ENCODE assay signal across 12 cellular contexts in genomic region chr6:37323568-37323967, GRCh38. TPM values are rescaled to one million over a fixed set of nuclear protein-coding genes. Genes with fewer than 3 reads are reported as not detected.
A peak's percentile ranks its signal among the peaks of the same experiment; 100 is the strongest.
DNase-seq lines count a peak whose midpoint lies in the region; ATAC-seq, FAIRE-seq and TF ChIP-seq lines count a peak whose summit lies in the region.
"Had no signal": no experiment of that assay in that cellular context is flagged by ENCODE, and none has a peak within 500 bp of the region (broad histone marks: within the 10 kb centered on the region; RNA-seq: fewer than 3 reads in every experiment).

No MANE protein-coding gene starts in this region.

- TSS peak; percentile 29 for BruUV-seq in GM12878 (replicated peaks; lab: Mats Ljungman, UMichigan)

- no peak overlapping the region for H3K4me3 Mint-ChIP-seq in naive thymus-derived CD4-positive, alpha-beta T cell
- H3K4me3 Mint-ChIP-seq: activated naive CD8-positive, alpha-beta T cell treated with anti-CD3 and anti-CD28 coated beads, Interleukin-2, amount 10 ng/mL, durations not matched to agents 7 days and 5 days; stimulated activated naive CD8-positive, alpha-beta T cell treated with anti-CD3 and anti-CD28 coated beads, Interleukin-15, amount 100 ng/mL, for 72 hours had no signal

- ATAC-seq in GM12878: no peak
- ATAC-seq in naive thymus-derived CD4-positive, alpha-beta T cell: no peak

- H3K27ac ChIP-seq in GM12878 (ENCODE audit: control insufficient read depth, insufficient read depth): no peak overlapping the region
- no peak overlapping the region for H3K27ac ChIP-seq in naive thymus-derived CD4-positive, alpha-beta T cell (ENCODE audit: low read depth, low read length)

- WGBS in GM12878 (ENCODE audit: insufficient coverage, insufficient replicate concordance, low lambda C conversion rate, missing lambda C conversion rate): 64% methylated on average over 3 of the region's 3 CpGs

- POLR2A ChIA-PET in GM12878 (lab: Charles Lee): no interaction called here
- POLR2A ChIA-PET in naive thymus-derived CD4-positive, alpha-beta T cell (lab: Charles Lee): no interaction called here

- H3K4me2 ChIP-seq in GM12878 (ENCODE audit: control insufficient read depth, insufficient read depth): no peak overlapping the region

- TF ChIP-seq RAD21 in GM12878 (IDR thresholded peaks at IDR 0.05; ENCODE audit: insufficient read depth, low read depth, low read length): no peak

- H4K20me1 ChIP-seq in GM12878 (ENCODE audit: control insufficient read depth, insufficient read depth): no peaks in the 10 kb centered on the region

- peaks cover 0 to 16% (median 4%) of the 10 kb centered on the region in 7 donors for H3K4me1 Mint-ChIP-seq in naive thymus-derived CD4-positive, alpha-beta T cell
- H3K4me1 Mint-ChIP-seq: stimulated activated naive CD8-positive, alpha-beta T cell treated with anti-CD3 and anti-CD28 coated beads, Interleukin-15, amount 100 ng/mL, for 72 hours had no signal

- peak overlapping the region in 3 of 9 donors; percentile 11 to 34 (median 16) for H3K27ac Mint-ChIP-seq in naive thymus-derived CD4-positive, alpha-beta T cell

- no peaks in the 10 kb centered on the region for H3K79me2 ChIP-seq in GM12878 (ENCODE audit: control insufficient read depth, insufficient read depth, low read length)

- no peak for TF ChIP-seq CTCF in GM12878 (IDR thresholded peaks at IDR 0.05 in 2 of 3, conservative IDR thresholded peaks at IDR 0.05 in 1 of 3; ENCODE audit: control insufficient read depth in 2 of 3, extremely low read depth in 1 of 3, insufficient read depth in 1 of 3, low read depth in 3 of 3, low read length in 3 of 3)

- RAD21 ChIA-PET in GM12878 (lab: Charles Lee; ENCODE audit: unreplicated experiment): no interaction called here

- SMC1A ChIA-PET in GM12878 (lab: Charles Lee; ENCODE audit: uncharacterized antibody, unreplicated experiment): interaction anchor here (0.6 to 1.5 kb wide), 3 partner anchors 9 to 520 kb away, joined by 3 to 4 read pairs (median 3); no protein-coding TSS in a partner anchor

- no peaks in the 10 kb centered on the region for H3K27me3 Mint-ChIP-seq in naive thymus-derived CD4-positive, alpha-beta T cell
- H3K27me3 Mint-ChIP-seq: activated naive CD8-positive, alpha-beta T cell treated with anti-CD3 and anti-CD28 coated beads, Interleukin-2, amount 10 ng/mL, durations not matched to agents 7 days and 5 days; stimulated activated naive CD8-positive, alpha-beta T cell treated with anti-CD3 and anti-CD28 coated beads, Interleukin-15, amount 100 ng/mL, for 72 hours had no signal

- DNase-seq in EL: peak; percentile 47
- DNase-seq in NCI-H1694 (lab: John Stamatoyannopoulos, UW): peak; percentile 58
- DNase-seq in GM12878 (ENCODE audit: low read depth, low spot score): no peak
- peak; percentile 8 for DNase-seq in midbrain (lab: John Stamatoyannopoulos, UW)
- no peak for DNase-seq in effector CD8-positive, alpha-beta T cell (lab: John Stamatoyannopoulos, UW)
- no peak for DNase-seq in inferior parietal cortex (ENCODE audit: extremely low spot score)
- DNase-seq in NCI-H510A (lab: John Stamatoyannopoulos, UW): no peak
- DNase-seq in naive thymus-derived CD4-positive, alpha-beta T cell: no peak
- DNase-seq: activated naive CD8-positive, alpha-beta T cell treated with anti-CD3 and anti-CD28 coated beads, Interleukin-2, amount 10 ng/mL, durations not matched to agents 7 days and 5 days; NCI-H2107; SIG-M5 had no signal

- H3K4me1 ChIP-seq in GM12878 (ENCODE audit: control insufficient read depth, insufficient read depth, low read length): no peaks in the 10 kb centered on the region
- H3K4me1 ChIP-seq in naive thymus-derived CD4-positive, alpha-beta T cell (ENCODE audit: control insufficient read depth in 2 of 2, insufficient read depth in 2 of 2, low read length in 2 of 2): no peaks in the 10 kb centered on the region

- TF ChIP-seq POLR2A in GM12878 (IDR thresholded peaks at IDR 0.05; ENCODE audit: low read depth, low read length): no peak

- no peak overlapping the region for H3K4me3 ChIP-seq in GM12878
- no peak overlapping the region for H3K4me3 ChIP-seq in naive thymus-derived CD4-positive, alpha-beta T cell (ENCODE audit: low read length)

- no peaks in the 10 kb centered on the region for H3K9me3 ChIP-seq in GM12878 (replicated peaks; ENCODE audit: control insufficient read depth, insufficient read depth, low read length)
- no peaks in the 10 kb centered on the region for H3K9me3 ChIP-seq in naive thymus-derived CD4-positive, alpha-beta T cell (ENCODE audit: control insufficient read depth in 2 of 3, low read length in 3 of 3)

- CTCF ChIA-PET in GM12878 (lab: Yijun Ruan, JAX): interaction anchor here (1.4 to 3.7 kb wide), 3 partner anchors 13 to 369 kb away, joined by 5 to 61 read pairs (median 6); no protein-coding TSS in a partner anchor
- CTCF ChIA-PET in naive thymus-derived CD4-positive, alpha-beta T cell (lab: Charles Lee): interaction anchor here (0.5 to 1.7 kb wide), 3 partner anchors 171 to 1380 kb away, joined by 3 to 6 read pairs (median 4); no protein-coding TSS in a partner anchor

- H3K36me3 Mint-ChIP-seq in naive thymus-derived CD4-positive, alpha-beta T cell: peaks cover 0 to 4% (median 0%) of the 10 kb centered on the region in 5 donors

- H3K36me3 ChIP-seq in GM12878 (ENCODE audit: control insufficient read depth in 2 of 2, insufficient read depth in 2 of 2, low read length in 1 of 2): peaks cover 0 to 18% of the 10 kb centered on the region in 2 experiments; a peak in 3 of 4 replicates
- peaks cover under 1 to 33% (median 5%) of the 10 kb centered on the region in 3 experiments for H3K36me3 ChIP-seq in naive thymus-derived CD4-positive, alpha-beta T cell (ENCODE audit: control insufficient read depth in 2 of 3, insufficient read depth in 3 of 3, low read length in 3 of 3)

- no peak overlapping the region for H3K9ac ChIP-seq in GM12878 (ENCODE audit: control insufficient read depth, insufficient read depth, low read length)

- no peaks in the 10 kb centered on the region for H3K27me3 ChIP-seq in GM12878 (replicated peaks in 1 of 2; ENCODE audit: control insufficient read depth in 2 of 2, insufficient read depth in 2 of 2, low read length in 1 of 2)
- H3K27me3 ChIP-seq in naive thymus-derived CD4-positive, alpha-beta T cell (ENCODE audit: control insufficient read depth in 2 of 2, insufficient read depth in 2 of 2, low read length in 2 of 2): no peaks in the 10 kb centered on the region

- H2AFZ ChIP-seq in GM12878 (ENCODE audit: control insufficient read depth, low read depth, low read length): no peak overlapping the region

- no peak for FAIRE-seq in GM12878 (lab: Jason Lieb, UNC)

- in situ Hi-C loops in GM12878 (cut with MboI): loop anchor here (5.0 kb wide), 1 partner anchor 369 kb away; no protein-coding TSS in a partner anchor

- TF ChIP-seq EP300 in GM12878 (IDR thresholded peaks at IDR 0.05; ENCODE audit: borderline replicate concordance in 1 of 2, control insufficient read depth in 1 of 2, low read depth in 2 of 2, low read length in 2 of 2): no peak

- intact Hi-C loops in GM12878 (cut with micrococcal nuclease; ENCODE audit: unreplicated experiment): loop anchor here (10.0 kb wide), 1 partner anchor 241 kb away; no protein-coding TSS in a partner anchor
- intact Hi-C loops in naive thymus-derived CD4-positive, alpha-beta T cell (cut with micrococcal nuclease): loop anchor here (10.0 kb wide), 3 partner anchors 111 to 1171 kb away; partner anchors contain the start of gene CMTR1 (in 1 of the 2)

- peaks cover 0 to 1% (median 0%) of the 10 kb centered on the region in 11 donors for H3K9me3 Mint-ChIP-seq in naive thymus-derived CD4-positive, alpha-beta T cell
- H3K9me3 Mint-ChIP-seq: activated naive CD8-positive, alpha-beta T cell treated with anti-CD3 and anti-CD28 coated beads, Interleukin-2, amount 10 ng/mL, durations not matched to agents 7 days and 5 days; stimulated activated naive CD8-positive, alpha-beta T cell treated with anti-CD3 and anti-CD28 coated beads, Interleukin-15, amount 100 ng/mL, for 72 hours had no signal

TF ChIP-seq in GM12878, 131 proteins besides CTCF, POLR2A, EP300 and RAD21 (continues in another document):
- TF ChIP-seq SUZ12 (IDR thresholded peaks at IDR 0.05; ENCODE audit: unreplicated experiment): no peak
- TF ChIP-seq JUNB (IDR thresholded peaks at IDR 0.05): no peak
- no peak for TF ChIP-seq DPF2 (IDR thresholded peaks at IDR 0.05)
- TF ChIP-seq CBX3 (IDR thresholded peaks at IDR 0.05; ENCODE audit: borderline replicate concordance, low read depth): no peak
- no peak for TF ChIP-seq ZNF217 (IDR thresholded peaks at IDR 0.05)
- TF ChIP-seq, protein P1, sequence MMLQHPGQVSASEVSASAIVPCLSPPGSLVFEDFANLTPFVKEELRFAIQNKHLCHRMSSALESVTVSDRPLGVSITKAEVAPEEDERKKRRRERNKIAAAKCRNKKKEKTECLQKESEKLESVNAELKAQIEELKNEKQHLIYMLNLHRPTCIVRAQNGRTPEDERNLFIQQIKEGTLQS (IDR thresholded peaks at IDR 0.05; ENCODE audit: borderline replicate concordance, extremely low read depth, low read depth, low read length): no peak
- no peak for TF ChIP-seq EGR1 (IDR thresholded peaks at IDR 0.05; ENCODE audit: borderline replicate concordance in 1 of 2, low read depth in 2 of 2, low read length in 2 of 2)

RNA-seq across cellular contexts. Expression of gene RNF8, which starts 30.2 kb away (rescaled TPM):
- total RNA-seq in GM12878 (2013; cell fraction: nucleolus; rRNA removed): 33.3 and 35.6 TPM in 2 replicates
- total RNA-seq in GM12878 (2014; rRNA removed): 19.3 and 21.6 TPM in 2 replicates
- 25.1 and 30.0 TPM in 2 replicates for total RNA-seq in GM12878 (2014; rRNA removed; fragmentation: Illumina TruSeq; extraction: Trizol)
- total RNA-seq in GM12878 (2021): 19.2 and 20.7 TPM in 2 replicates
- polyA plus RNA-seq in GM12878 (2011; ENCODE audit: low read depth): 13.4 TPM
- polyA plus RNA-seq in GM12878 (2011; rRNA removed): 27.1 and 30.4 TPM in 2 replicates
- polyA plus RNA-seq in GM12878 (2011; cell fraction: cytosol; rRNA removed): 13.4 and 14.5 TPM in 2 replicates
- 21.7 and 28.3 TPM in 2 replicates for polyA plus RNA-seq in GM12878 (2011; cell fraction: nucleus; rRNA removed)
- 12.4 and 15.6 TPM in 2 replicates for polyA plus RNA-seq in GM12878 (2012)
- polyA plus RNA-seq in GM12878 (2014; fragmentation: Illumina TruSeq; extraction: Trizol): 25.2 and 35.6 TPM in 2 replicates
- 10 to 100 TPM in 1 of 2 experiments, 1 to 10 TPM in 1; 7.8 to 12.3 TPM for polyA plus RNA-seq in GM12878 (2014; fragmentation: Nextera tagmentation; extraction: Ambion mirVana)
- 21.8 and 23.1 TPM in 2 replicates for polyA plus RNA-seq in GM12878 (2014; rRNA removed)
- polyA plus RNA-seq in GM12878 (2016; fragmentation: Nextera tagmentation; extraction: Ambion mirVana): 10 to 100 TPM; 23.4 to 30.2 TPM
- 10.2 and 13.9 TPM in 2 replicates for polyA minus RNA-seq in GM12878 (2011; rRNA and poly(A)+ RNA removed)
- polyA minus RNA-seq in GM12878 (2011; cell fraction: cytosol; rRNA and poly(A)+ RNA removed): 6.1 and 6.5 TPM in 2 replicates
- 12.6 and 15.0 TPM in 2 replicates for polyA minus RNA-seq in GM12878 (2011; cell fraction: nucleus; rRNA and poly(A)+ RNA removed)
- 10 to 100 TPM in 3 of 5 experiments, 1 to 10 TPM in 2; 7.1 to 26.0 (median 15.8) TPM for total RNA-seq in naive thymus-derived CD4-positive, alpha-beta T cell
- polyA plus RNA-seq in naive thymus-derived CD4-positive, alpha-beta T cell: 10 to 100 TPM; 12.6 to 16.8 TPM

Comparison
In these comparisons a context has a peak if more than half of its experiments do, and no peak if none do; other contexts are left out.
1. DNase-seq: peak in EL (single experiment), NCI-H1694 (single experiment) and midbrain (single experiment); none in GM12878 (single experiment), effector CD8-positive, alpha-beta T cell (single experiment), inferior parietal cortex (single experiment), NCI-H510A (single experiment) and naive thymus-derived CD4-positive, alpha-beta T cell (0 of 9).